Comparison of ENCODE assay signal across 11 cellular contexts in genomic region chr14:34283590-34283989, GRCh38.
"Had no signal": no experiment of that assay in that cellular context is flagged by ENCODE, and none has a peak within 500 bp of the region (broad histone marks: within the 10 kb centered on the region; RNA-seq: fewer than 3 reads in every experiment).

No MANE protein-coding gene starts in this region.

- H3K36me3 ChIP-seq: HAP-1 had no signal

- DNase-seq: GM23248, GOT3, H7, H9, HCEC 1CT, HFFc6 had no signal

- ATAC-seq: GM23338, HCT116 had no signal

- H3K27ac ChIP-seq: GM23248 had no signal

- H3K4me2 ChIP-seq: GM23338 had no signal

- H3K9me3 ChIP-seq: HAP-1 had no signal

- H2AFZ ChIP-seq: GM23248, GM23338 had no signal

- H3K4me3 ChIP-seq: GM23248, GM23338, HAP-1 had no signal

- FAIRE-seq: H1, H54 had no signal

- H3K9ac ChIP-seq: GM23248 had no signal

- H3K4me1 ChIP-seq: HAP-1 had no signal
